ENCODE assay signal across 25 cellular contexts in the genomic region with DNA sequence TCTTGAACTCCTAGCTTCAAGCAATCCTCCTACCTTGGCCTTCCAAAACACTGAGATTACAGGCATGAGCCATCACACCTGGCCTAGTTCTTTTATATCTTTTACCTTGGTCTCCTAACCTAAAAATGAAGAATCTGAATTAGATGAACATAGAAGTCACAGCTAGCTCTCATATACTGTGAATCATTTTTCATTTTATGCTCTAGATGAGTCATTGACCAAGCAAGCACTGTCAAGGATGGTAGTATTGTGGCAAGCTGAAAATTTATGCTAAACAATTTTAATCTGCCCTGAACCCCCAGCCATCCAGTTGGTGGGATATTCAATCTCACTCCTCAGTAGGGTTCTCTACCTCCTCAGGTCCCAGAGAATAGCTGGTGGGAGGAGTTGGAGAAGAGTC. TPM values are rescaled to one million over a fixed set of nuclear protein-coding genes. Genes with fewer than 3 reads are reported as not detected.
DNase-seq lines count a peak whose midpoint lies in the region; ATAC-seq lines count a peak whose summit lies in the region.
"Had no signal": no experiment of that assay in that cellular context is flagged by ENCODE, and none has a peak within 500 bp of the region (broad histone marks: within the 10 kb centered on the region; RNA-seq: fewer than 3 reads in every experiment).

No MANE protein-coding gene starts in this region.

- H3K4me1 ChIP-seq in GM23248 (ENCODE audit: insufficient read depth), result no peaks in the 10 kb centered on the region
- no peaks in the 10 kb centered on the region for H3K4me1 ChIP-seq in CD4-positive, alpha-beta memory T cell (ENCODE audit: insufficient read depth, low read length)
- no peaks in the 10 kb centered on the region for H3K4me1 ChIP-seq in SJCRH30
- H3K4me1 ChIP-seq: BLaER1, HAP-1 had no signal

- H3K4me2 ChIP-seq in GM23248 (ENCODE audit: unreplicated experiment), result no peak overlapping the region
- H3K4me2 ChIP-seq: BLaER1, SK-N-SH had no signal

- H3K4me3 ChIP-seq in GM23248 (no peak overlapping the region), SJCRH30 (no peak overlapping the region)
- no peak overlapping the region for H3K4me3 ChIP-seq in CD4-positive, alpha-beta memory T cell (ENCODE audit: low read length in 2 of 2)
- H3K4me3 ChIP-seq: BLaER1, HAP-1 had no signal

- CTCF ChIA-PET in CD4-positive, alpha-beta memory T cell (lab: Charles Lee; ENCODE audit: partially characterized antibody), result interaction anchor here (1.4 to 2.9 kb wide), 2 partner anchors 15 to 19 kb away, joined by 5 to 9 read pairs; no protein-coding TSS in a partner anchor

- no peaks in the 10 kb centered on the region for H3K9me3 ChIP-seq in GM23248 (ENCODE audit: low read depth)
- H3K9me3 ChIP-seq in CD4-positive, alpha-beta memory T cell (ENCODE audit: control insufficient read depth in 1 of 2, low read length in 2 of 2), result no peaks in the 10 kb centered on the region
- no peaks in the 10 kb centered on the region for H3K9me3 ChIP-seq in SJCRH30 (replicated peaks)
- H3K9me3 ChIP-seq: BLaER1, SK-N-SH had no signal

- no peak overlapping the region for H2AFZ ChIP-seq in GM23248

- H3K4me3 Mint-ChIP-seq in activated T-cell treated with anti-CD3 and anti-CD28 coated beads, Interleukin-2, amount 50 U/mL, for 24 hours, result no peak overlapping the region
- no peak overlapping the region for H3K4me3 Mint-ChIP-seq in CD4-positive, alpha-beta memory T cell
- H3K4me3 Mint-ChIP-seq: CD4-positive, CD25-positive, alpha-beta regulatory T cell had no signal

- no peaks in the 10 kb centered on the region for H3K9me3 Mint-ChIP-seq in activated T-cell treated with anti-CD3 and anti-CD28 coated beads, Interleukin-2, amount 50 U/mL, for 24 hours
- H3K9me3 Mint-ChIP-seq in CD4-positive, alpha-beta memory T cell, result no peaks in the 10 kb centered on the region
- H3K9me3 Mint-ChIP-seq: CD4-positive, CD25-positive, alpha-beta regulatory T cell had no signal

- no peaks in the 10 kb centered on the region for H3K79me2 ChIP-seq in GM23248 (ENCODE audit: insufficient read depth)

- no peaks in the 10 kb centered on the region for H3K36me3 Mint-ChIP-seq in activated T-cell treated with anti-CD3 and anti-CD28 coated beads, Interleukin-2, amount 50 U/mL, for 24 hours (ENCODE audit: low read depth)
- H3K36me3 Mint-ChIP-seq in CD4-positive, alpha-beta memory T cell, result no peaks in the 10 kb centered on the region
- H3K36me3 Mint-ChIP-seq: CD4-positive, CD25-positive, alpha-beta regulatory T cell had no signal

- no peaks in the 10 kb centered on the region for H3F3A ChIP-seq in GM23248 (ENCODE audit: insufficient read depth)

- intact Hi-C loops in CD4-positive, alpha-beta memory T cell (cut with micrococcal nuclease), result no loop called here

- H3K27ac Mint-ChIP-seq in activated T-cell treated with anti-CD3 and anti-CD28 coated beads, Interleukin-2, amount 50 U/mL, for 24 hours, result peak overlapping the region; percentile 51
- H3K27ac Mint-ChIP-seq in CD4-positive, alpha-beta memory T cell, result no peak overlapping the region

- DNase-seq in activated T-cell treated with anti-CD3 and anti-CD28 coated beads, Interleukin-2, amount 50 U/mL, for 24 hours, result no peak
- DNase-seq in activated T-cell treated with anti-CD3 and anti-CD28 coated beads, Interleukin-2, amount 50 U/mL, for 48 hours, result no peak
- peak; percentile 41 for DNase-seq in GM23248
- peak; percentile 15 for DNase-seq in RKO (ENCODE audit: low spot score)
- DNase-seq in stimulated activated naive CD8-positive, alpha-beta T cell treated with anti-CD3 and anti-CD28 coated beads, Interleukin-15, Interleukin-2, amounts not matched to agents 100 U/mL and 50 U/mL, for 24 hours, result no peak
- DNase-seq in CD4-positive, alpha-beta memory T cell, result no peak
- DNase-seq in SJCRH30, result no peak
- DNase-seq: CD4-positive, CD25-positive, alpha-beta regulatory T cell; COR-L47; DMS53; GOT3; KBM-7; MV-4-11; NCI-H1105 treated with DMSO at 0.1 percent for 48 hours; NCI-H146; NCI-H1930; NCI-H446 treated with DMSO at 0.1 percent for 48 hours; NCI-H526; NCI-H82; SHP77 treated with DMSO at 0.1 percent for 48 hours; SK-N-SH had no signal

- POLR2A ChIA-PET in CD4-positive, alpha-beta memory T cell (lab: Charles Lee; ENCODE audit: partially characterized antibody), result no interaction called here

- H3K27ac ChIP-seq in GM23248, result no peak overlapping the region
- no peak overlapping the region for H3K27ac ChIP-seq in CD4-positive, alpha-beta memory T cell (ENCODE audit: low read depth, low read length)
- H3K27ac ChIP-seq in SJCRH30, result no peak overlapping the region
- H3K27ac ChIP-seq: BLaER1, RWPE1 had no signal

- H3K27me3 ChIP-seq in GM23248 (replicated peaks; ENCODE audit: insufficient read depth), result no peaks in the 10 kb centered on the region
- H3K27me3 ChIP-seq in CD4-positive, alpha-beta memory T cell (ENCODE audit: insufficient read depth, low read length), result no peaks in the 10 kb centered on the region
- peaks cover 3% of the 10 kb centered on the region; the same call in 1 of the 2 replicates for H3K27me3 ChIP-seq in SJCRH30
- H3K27me3 ChIP-seq: BLaER1 had no signal

- H3K36me3 ChIP-seq in GM23248 (ENCODE audit: low read depth) (no peaks in the 10 kb centered on the region), SJCRH30 (no peaks in the 10 kb centered on the region)
- H3K36me3 ChIP-seq in CD4-positive, alpha-beta memory T cell (ENCODE audit: insufficient read depth, low read length), result no peaks in the 10 kb centered on the region
- H3K36me3 ChIP-seq: BLaER1, HAP-1 had no signal

- in situ Hi-C loops in GM23248 (cut with MboI), result no loop called here

- H3K9me2 ChIP-seq in GM23248 (ENCODE audit: insufficient read depth), result no peaks in the 10 kb centered on the region
- H3K9me2 ChIP-seq: SK-N-SH had no signal

- H3K9ac ChIP-seq in GM23248, result no peak overlapping the region
- H3K9ac ChIP-seq: BLaER1, SK-N-SH had no signal

- peak; percentile 69 for ATAC-seq in stimulated activated naive CD8-positive, alpha-beta T cell treated with anti-CD3 and anti-CD28 coated beads, Interleukin-15, Interleukin-2, amounts not matched to agents 100 U/mL and 50 U/mL, for 24 hours

- no peaks in the 10 kb centered on the region for H4K20me1 ChIP-seq in GM23248 (ENCODE audit: insufficient read depth)
- H4K20me1 ChIP-seq: BLaER1 had no signal

- H3K27me3 Mint-ChIP-seq in activated T-cell treated with anti-CD3 and anti-CD28 coated beads, Interleukin-2, amount 50 U/mL, for 24 hours, result peaks cover 12% of the 10 kb centered on the region
- H3K27me3 Mint-ChIP-seq in CD4-positive, alpha-beta memory T cell, result peaks cover 3 to 9% of the 10 kb centered on the region in 2 donors
- H3K27me3 Mint-ChIP-seq: CD4-positive, CD25-positive, alpha-beta regulatory T cell had no signal

- peaks cover 3% of the 10 kb centered on the region for H3K4me1 Mint-ChIP-seq in activated T-cell treated with anti-CD3 and anti-CD28 coated beads, Interleukin-2, amount 50 U/mL, for 24 hours (ENCODE audit: low read depth)
- no peaks in the 10 kb centered on the region for H3K4me1 Mint-ChIP-seq in CD4-positive, alpha-beta memory T cell
- H3K4me1 Mint-ChIP-seq: CD4-positive, CD25-positive, alpha-beta regulatory T cell had no signal

RNA-seq across cellular contexts. Expression of a gene that starts 48.3 kb away (rescaled TPM):
- 51.1 and 51.5 TPM in 2 replicates for total RNA-seq in GM23248 (2014; rRNA removed; shearing (Covaris generic))
- polyA plus RNA-seq in GM23248 (2016; fragmentation: Nextera tagmentation; extraction: Ambion mirVana), result 17.1 and 17.8 TPM in 2 replicates
- total RNA-seq in CD4-positive, alpha-beta memory T cell, result 10 to 100 TPM; 43.1 to 43.5 TPM
- polyA plus RNA-seq in CD4-positive, alpha-beta memory T cell, result 10 to 100 TPM in 1 of 2 donors, 1 to 10 TPM in 1; 7.4 to 10.5 TPM
- 26.0 and 27.2 TPM in 2 replicates for total RNA-seq in SJCRH30 (2014; rRNA removed; shearing (Covaris generic))

RNA-seq across cellular contexts. Expression of a gene that starts 51.8 kb away (rescaled TPM):
- total RNA-seq in GM23248 (2014; rRNA removed; shearing (Covaris generic)), result 0.51 and 1.6 TPM in 2 replicates
- polyA plus RNA-seq in GM23248 (2016; fragmentation: Nextera tagmentation; extraction: Ambion mirVana), result 1.1 and 1.7 TPM in 2 replicates
- total RNA-seq in CD4-positive, alpha-beta memory T cell, result not detected
- polyA plus RNA-seq in CD4-positive, alpha-beta memory T cell, result not detected
- not detected in 2 replicates for total RNA-seq in SJCRH30 (2014; rRNA removed; shearing (Covaris generic))
- total RNA-seq: CD4-positive, CD25-positive, alpha-beta regulatory T cell; MCF 10A had no signal
- polyA plus RNA-seq: CD4-positive, CD25-positive, alpha-beta regulatory T cell had no signal

Comparison
In these comparisons a context has a peak if more than half of its experiments do, and no peak if none do; other contexts are left out.
1. DNase-seq: peak in GM23248 (single experiment) and RKO (single experiment); none in activated T-cell treated with anti-CD3 and anti-CD28 coated beads, Interleukin-2, amount 50 U/mL, for 24 hours (single experiment), activated T-cell treated with anti-CD3 and anti-CD28 coated beads, Interleukin-2, amount 50 U/mL, for 48 hours (0 of 2), stimulated activated naive CD8-positive, alpha-beta T cell treated with anti-CD3 and anti-CD28 coated beads, Interleukin-15, Interleukin-2, amounts not matched to agents 100 U/mL and 50 U/mL, for 24 hours (single experiment), CD4-positive, alpha-beta memory T cell (0 of 5) and SJCRH30 (0 of 2).